In genomic region chr12:85445060-85445938, GRCh38 we compare ENCODE assay signal across 20 cellular contexts.
DNase-seq lines count a peak whose midpoint lies in the region; ATAC-seq, FAIRE-seq and TF ChIP-seq lines count a peak whose summit lies in the region.
"Had no signal": no experiment of that assay in that cellular context is flagged by ENCODE, and none has a peak within 500 bp of the region (broad histone marks: within the 10 kb centered on the region; RNA-seq: fewer than 3 reads in every experiment).

No MANE protein-coding gene starts in this region.

- no peaks in the 10 kb centered on the region for H3K79me2 ChIP-seq in hepatocyte

- WGBS in hepatocyte (ENCODE audit: low lambda C conversion rate, missing lambda C conversion rate), result 44% methylated on average over 6 of the region's 6 CpGs
- 16 to 39% (median 27%) methylated on average over 6 of the region's 6 CpGs for WGBS in small intestine, 3 donors
- WGBS in aorta, 2 donors, result 64 to 76% methylated on average over 6 of the region's 6 CpGs

- ATAC-seq in aorta (ENCODE audit: low FRiP score), result no peak
- ATAC-seq: Right ventricle myocardium inferior had no signal

- H3K4me1 ChIP-seq in hepatocyte (ENCODE audit: insufficient read depth), result no peaks in the 10 kb centered on the region
- H3K4me1 ChIP-seq in small intestine (ENCODE audit: control insufficient read depth in 2 of 2, insufficient read depth in 1 of 2, low read depth in 1 of 2, low read length in 1 of 2), result peaks cover 0 to 3% of the 10 kb centered on the region in 2 donors
- no peaks in the 10 kb centered on the region for H3K4me1 ChIP-seq in aorta (ENCODE audit: control insufficient read depth in 1 of 2, insufficient read depth in 2 of 2, low read length in 2 of 2)
- H3K4me1 ChIP-seq: prostate gland had no signal

- H3K27me3 ChIP-seq in hepatocyte (no peaks in the 10 kb centered on the region), small intestine (ENCODE audit: control insufficient read depth in 2 of 2, insufficient read depth in 2 of 2, low read length in 2 of 2) (no peaks in the 10 kb centered on the region), aorta (ENCODE audit: control insufficient read depth in 1 of 2, insufficient read depth in 2 of 2, low read length in 1 of 2) (no peaks in the 10 kb centered on the region)

- no peak overlapping the region for H3K4me3 ChIP-seq in hepatocyte
- no peak overlapping the region for H3K4me3 ChIP-seq in small intestine (ENCODE audit: low read depth in 1 of 2, low read length in 2 of 2)
- H3K4me3 ChIP-seq in coronary artery, result no peak overlapping the region
- no peak overlapping the region for H3K4me3 ChIP-seq in aorta (ENCODE audit: low read length in 2 of 2)
- H3K4me3 ChIP-seq: prostate gland had no signal

- FAIRE-seq in RCC 7860 (lab: Jason Lieb, UNC) (peak; percentile 22), small intestine (lab: Jason Lieb, UNC) (no peak)
- FAIRE-seq: keratinocyte had no signal

- no peaks in the 10 kb centered on the region for H3K9me3 ChIP-seq in hepatocyte (ENCODE audit: low read depth)
- no peaks in the 10 kb centered on the region for H3K9me3 ChIP-seq in small intestine (ENCODE audit: control insufficient read depth, low read depth)
- H3K9me3 ChIP-seq in aorta (ENCODE audit: control insufficient read depth, low read length), result no peaks in the 10 kb centered on the region
- H3K9me3 ChIP-seq: prostate gland had no signal

- DNase-seq in NCI-H2227 (lab: John Stamatoyannopoulos, UW; ENCODE audit: unreplicated experiment), result peak; percentile 31
- DNase-seq in NCI-H2227 treated with DMSO at 0.1 percent for 48 hours (lab: John Stamatoyannopoulos, UW), result no peak
- peak; percentile 16 for DNase-seq in RCC 7860 (ENCODE audit: low spot score)
- peak; percentile 63 for DNase-seq in hepatocyte (ENCODE audit: low spot score)
- peak; percentile 37 for DNase-seq in small intestine
- DNase-seq in coronary artery (ENCODE audit: low spot score), result no peak
- DNase-seq in MV-4-11 (lab: John Stamatoyannopoulos, UW), result no peak
- DNase-seq in aorta, result no peak
- DNase-seq: activated naive CD4-positive, alpha-beta T cell treated with anti-CD3 and anti-CD28 coated beads, Interleukin-2, amount 10 ng/mL, durations not matched to agents 7 days and 5 days; anterior cingulate cortex; effector memory CD4-positive, alpha-beta T cell; H9; hippocampal formation; NCI-H1436; nephron progenitor cell; stimulated activated CD4-positive, alpha-beta T cell treated with anti-CD3 and anti-CD28 coated beads, Interleukin-4, amount 100 ng/mL, for 4 hours had no signal

- no peaks in the 10 kb centered on the region for H4K20me1 ChIP-seq in hepatocyte (ENCODE audit: insufficient read depth, poor library complexity, severe bottlenecking)

- intact Hi-C loops in aorta (cut with DNase I), result loop anchor here in 1 of 2 donors (5.0 kb wide), 1 partner anchor 368 kb away; no protein-coding TSS in a partner anchor

- no peaks in the 10 kb centered on the region for H3K9me2 ChIP-seq in hepatocyte (replicated peaks; ENCODE audit: insufficient read depth)

- H2AFZ ChIP-seq in hepatocyte, result peak overlapping the region; percentile 0

- H3K27ac ChIP-seq in hepatocyte (peak overlapping the region; percentile 39), small intestine (ENCODE audit: low read depth in 1 of 2, low read length in 1 of 2) (no peak overlapping the region), coronary artery (no peak overlapping the region), aorta (ENCODE audit: low read depth in 1 of 2, low read length in 2 of 2) (no peak overlapping the region)
- H3K27ac ChIP-seq: C4-2B, prostate gland had no signal

- H3K36me3 ChIP-seq in hepatocyte (replicated peaks; ENCODE audit: insufficient read depth, low read depth) (no peaks in the 10 kb centered on the region), small intestine (ENCODE audit: control insufficient read depth in 2 of 2, insufficient read depth in 2 of 2, low read length in 2 of 2) (no peaks in the 10 kb centered on the region), aorta (ENCODE audit: control insufficient read depth in 1 of 2, insufficient read depth in 2 of 2, low read length in 1 of 2) (no peaks in the 10 kb centered on the region)
- H3K36me3 ChIP-seq: prostate gland had no signal

- H3K4me2 ChIP-seq in hepatocyte, result peak overlapping the region; percentile 38

- TF ChIP-seq CTCF in hepatocyte (IDR thresholded peaks at IDR 0.05; ENCODE audit: poor library complexity), result no peak
- no peak for TF ChIP-seq CTCF in coronary artery (IDR thresholded peaks at IDR 0.05)

Comparison
In these comparisons a context has a peak if more than half of its experiments do, and no peak if none do; other contexts are left out.
1. DNase-seq: peak in NCI-H2227 (single experiment), RCC 7860 (single experiment), hepatocyte (single experiment) and small intestine (single experiment); none in NCI-H2227 treated with DMSO at 0.1 percent for 48 hours (single experiment), coronary artery (single experiment), MV-4-11 (single experiment) and aorta (0 of 2).